ENCODE assay signal across 26 cellular contexts in the genomic region with DNA sequence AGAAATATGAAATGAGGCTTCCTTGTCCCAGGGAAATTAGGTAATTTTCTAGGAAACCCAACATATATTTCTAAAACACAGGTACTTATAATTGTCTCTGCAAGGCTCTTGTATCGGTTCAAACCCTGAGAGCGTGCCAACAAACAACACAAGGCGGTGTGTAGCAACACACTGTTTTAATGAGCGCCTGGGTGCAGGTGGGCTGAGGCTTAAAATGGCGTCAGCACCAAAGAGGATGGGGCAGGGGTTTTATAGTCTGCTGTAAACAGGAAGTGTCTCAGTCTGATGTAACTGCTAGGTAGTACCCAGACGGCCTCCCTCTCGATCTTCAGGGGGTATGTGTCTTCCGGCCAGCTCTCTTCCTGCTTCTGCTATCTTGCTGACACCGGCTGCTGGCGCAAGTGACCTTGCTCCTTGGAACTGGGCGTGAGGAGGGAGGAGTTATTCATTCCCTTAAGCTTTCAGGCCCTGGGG.
DNase-seq lines count a peak whose midpoint lies in the region; ATAC-seq and TF ChIP-seq lines count a peak whose summit lies in the region.
"Had no signal": no experiment of that assay in that cellular context is flagged by ENCODE, and none has a peak within 500 bp of the region (broad histone marks: within the 10 kb centered on the region; RNA-seq: fewer than 3 reads in every experiment).

No MANE protein-coding gene starts in this region.

- H3K4me3 ChIP-seq in HUES6 (ENCODE audit: low read depth, low read length) (no peak overlapping the region), BE2C (ENCODE audit: low read depth, low read length) (no peak overlapping the region)
- H3K4me3 ChIP-seq: ascending aorta, esophagus muscularis mucosa, gastroesophageal sphincter, neural progenitor cell, transverse colon had no signal

- ATAC-seq in WTC11 (peak; percentile 61), SK-N-SH treated with all-trans-retinoic acid at 6 μM for 48 hours (no peak)
- ATAC-seq: gastroesophageal sphincter, left lobe of liver, T-cell had no signal

- H3K36me3 ChIP-seq in HUES6 (ENCODE audit: control insufficient read depth, insufficient read depth, low read length) (no peaks in the 10 kb centered on the region), BE2C (no peaks in the 10 kb centered on the region)
- H3K36me3 ChIP-seq: ascending aorta, esophagus muscularis mucosa, gastroesophageal sphincter, neural progenitor cell, transverse colon, WERI-Rb-1 had no signal

- peaks cover 3% of the 10 kb centered on the region; the same call in 1 of the 2 replicates for H3K9me3 Mint-ChIP-seq in WTC11
- H3K9me3 Mint-ChIP-seq: CD4-positive, CD25-positive, alpha-beta regulatory T cell; stimulated activated naive CD8-positive, alpha-beta T cell treated with anti-CD3 and anti-CD28 coated beads, Interleukin-15, Interleukin-2, amounts not matched to agents 100 ng/mL and 50 ng/mL, for 24 hours had no signal

- H3K27ac ChIP-seq in HUES6 (ENCODE audit: low read depth, low read length) (peak overlapping the region; percentile 86), RWPE1 (no peak overlapping the region)
- H3K27ac ChIP-seq: ascending aorta, esophagus muscularis mucosa, gastroesophageal sphincter, neural progenitor cell, WERI-Rb-1 had no signal

- H3K36me3 Mint-ChIP-seq in WTC11, result no peaks in the 10 kb centered on the region
- H3K36me3 Mint-ChIP-seq: CD4-positive, CD25-positive, alpha-beta regulatory T cell; T-cell had no signal

- H3K4me3 Mint-ChIP-seq in WTC11, result no peak overlapping the region
- H3K4me3 Mint-ChIP-seq: CD4-positive, CD25-positive, alpha-beta regulatory T cell; neural progenitor cell; stimulated activated naive CD8-positive, alpha-beta T cell treated with anti-CD3 and anti-CD28 coated beads, Interleukin-15, Interleukin-2, amounts not matched to agents 100 ng/mL and 50 ng/mL, for 24 hours; T-cell had no signal

- POLR2A ChIA-PET in WTC11 (lab: Charles Lee) (interaction anchor here (0.5 to 1.1 kb wide), 2 partner anchors 9 to 52 kb away, joined by 3 to 4 read pairs; no protein-coding TSS in a partner anchor), RWPE1 (lab: Yijun Ruan, JAX; ENCODE audit: low non-redundant PET) (no interaction called here)

- TF ChIP-seq CTCF in WTC11 (IDR thresholded peaks at IDR 0.05), result no peak
- no peak for TF ChIP-seq CTCF in BE2C (IDR thresholded peaks at IDR 0.05; ENCODE audit: low read depth, low read length)
- TF ChIP-seq CTCF in GM20000 (IDR thresholded peaks at IDR 0.05; ENCODE audit: extremely low read depth, missing control alignments), result no peak
- TF ChIP-seq CTCF in RWPE1 (conservative IDR thresholded peaks at IDR 0.05; ENCODE audit: low read depth), result no peak

- CTCF ChIA-PET in WTC11 (lab: Charles Lee), result interaction anchor here (0.5 kb wide), 1 partner anchor 1061 kb away, joined by 3 read pairs; no protein-coding TSS in a partner anchor
- CTCF ChIA-PET in RWPE1 (lab: Yijun Ruan, JAX), result no interaction called here

- H3K4me1 ChIP-seq in HUES6 (ENCODE audit: control insufficient read depth, insufficient read depth, low read length) (peaks cover 50% of the 10 kb centered on the region), BE2C (no peaks in the 10 kb centered on the region)
- H3K4me1 ChIP-seq: ascending aorta had no signal

- H3K9ac ChIP-seq in HUES6 (ENCODE audit: low read length), result peak overlapping the region; percentile 40
- H3K9ac ChIP-seq: neural progenitor cell had no signal

- DNase-seq in CMK (ENCODE audit: low read depth) (peak; percentile 71), WTC11 (ENCODE audit: low spot score) (peak; percentile 37), iris pigment epithelial cell (ENCODE audit: low read depth) (peak; percentile 83), BE2C (no peak), GM20000 (ENCODE audit: low spot score) (no peak), RWPE1 (ENCODE audit: low spot score) (no peak)
- DNase-seq: activated CD4-positive, alpha-beta T cell treated with anti-CD3 and anti-CD28 coated beads, Interleukin-2, amount 50 U/mL, for 4 hours; activated naive CD4-positive, alpha-beta T cell treated with Interleukin-2 at 50 U/mL for 16 hours; CD4-positive, CD25-positive, alpha-beta regulatory T cell; DMS153; GF-D8; NCI-H1436; NCI-H524; Right ventricle myocardium superior; T-cell; transverse colon; WERI-Rb-1 had no signal

- H3K27me3 Mint-ChIP-seq in WTC11 (ENCODE audit: low read depth), result no peaks in the 10 kb centered on the region
- H3K27me3 Mint-ChIP-seq: CD4-positive, CD25-positive, alpha-beta regulatory T cell; stimulated activated naive CD8-positive, alpha-beta T cell treated with anti-CD3 and anti-CD28 coated beads, Interleukin-15, Interleukin-2, amounts not matched to agents 100 ng/mL and 50 ng/mL, for 24 hours; T-cell had no signal

- H3K9me3 ChIP-seq in HUES6 (ENCODE audit: control insufficient read depth, insufficient read depth, low read depth, low read length) (peaks cover 3% of the 10 kb centered on the region; the same call in 1 of the 2 replicates), BE2C (no peaks in the 10 kb centered on the region)
- H3K9me3 ChIP-seq: ascending aorta, esophagus muscularis mucosa, gastroesophageal sphincter, transverse colon had no signal

- peaks cover 65% of the 10 kb centered on the region for H3K4me1 Mint-ChIP-seq in WTC11

- H3K27me3 ChIP-seq in HUES6 (ENCODE audit: control insufficient read depth, insufficient read depth, low read length) (no peaks in the 10 kb centered on the region), BE2C (no peaks in the 10 kb centered on the region)
- H3K27me3 ChIP-seq: ascending aorta, esophagus muscularis mucosa, gastroesophageal sphincter, neural progenitor cell, transverse colon had no signal

- peak overlapping the region; percentile 49 for H3K27ac Mint-ChIP-seq in WTC11
- H3K27ac Mint-ChIP-seq: CD4-positive, CD25-positive, alpha-beta regulatory T cell; neural progenitor cell; progenitor cell of endocrine pancreas; stimulated activated naive CD8-positive, alpha-beta T cell treated with anti-CD3 and anti-CD28 coated beads, Interleukin-15, Interleukin-2, amounts not matched to agents 100 ng/mL and 50 ng/mL, for 24 hours; T-cell had no signal

TF ChIP-seq in WTC11, 78 proteins besides CTCF, POLR2A, EP300 and RAD21:
- TF ChIP-seq KAT7 (CRISPR knock-in tag; IDR thresholded peaks at IDR 0.05; ENCODE audit: borderline replicate concordance), result no peak
- no peak for TF ChIP-seq CREB1 (CRISPR knock-in tag; IDR thresholded peaks at IDR 0.05)
- TF ChIP-seq, protein P1, sequence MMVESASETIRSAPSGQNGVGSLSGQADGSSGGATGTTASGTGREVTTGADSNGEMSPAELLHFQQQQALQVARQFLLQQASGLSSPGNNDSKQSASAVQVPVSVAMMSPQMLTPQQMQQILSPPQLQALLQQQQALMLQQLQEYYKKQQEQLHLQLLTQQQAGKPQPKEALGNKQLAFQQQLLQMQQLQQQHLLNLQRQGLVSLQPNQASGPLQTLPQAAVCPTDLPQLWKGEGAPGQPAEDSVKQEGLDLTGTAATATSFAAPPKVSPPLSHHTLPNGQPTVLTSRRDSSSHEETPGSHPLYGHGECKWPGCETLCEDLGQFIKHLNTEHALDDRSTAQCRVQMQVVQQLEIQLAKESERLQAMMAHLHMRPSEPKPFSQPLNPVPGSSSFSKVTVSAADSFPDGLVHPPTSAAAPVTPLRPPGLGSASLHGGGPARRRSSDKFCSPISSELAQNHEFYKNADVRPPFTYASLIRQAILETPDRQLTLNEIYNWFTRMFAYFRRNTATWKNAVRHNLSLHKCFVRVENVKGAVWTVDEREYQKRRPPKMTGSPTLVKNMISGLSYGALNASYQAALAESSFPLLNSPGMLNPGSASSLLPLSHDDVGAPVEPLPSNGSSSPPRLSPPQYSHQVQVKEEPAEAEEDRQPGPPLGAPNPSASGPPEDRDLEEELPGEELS (CRISPR knock-in tag; IDR thresholded peaks at IDR 0.05), result peak; percentile 36; the same call in 1 of the 2 replicates
- TF ChIP-seq GABPB1 (CRISPR knock-in tag; IDR thresholded peaks at IDR 0.05), result peak; percentile 59
- no peak for TF ChIP-seq TCF7 (CRISPR knock-in tag; IDR thresholded peaks at IDR 0.05; ENCODE audit: low read depth)
- TF ChIP-seq GRHL2 (CRISPR knock-in tag; IDR thresholded peaks at IDR 0.05; ENCODE audit: insufficient replicate concordance, severe bottlenecking), result no peak

TF ChIP-seq in SK-N-SH treated with all-trans-retinoic acid at 6 μM for 48 hours, 23 proteins besides CTCF, POLR2A, EP300 and RAD21 (continues in another document):
- TF ChIP-seq ZNF70 (CRISPR knock-in tag; IDR thresholded peaks at IDR 0.05) (no peak), GLIS3 (CRISPR knock-in tag; IDR thresholded peaks at IDR 0.05) (no peak), ZFP30 (CRISPR knock-in tag; IDR thresholded peaks at IDR 0.05) (no peak), PPARA (CRISPR knock-in tag; IDR thresholded peaks at IDR 0.05; ENCODE audit: borderline replicate concordance) (no peak), BACH2 (CRISPR knock-in tag; IDR thresholded peaks at IDR 0.05; ENCODE audit: borderline replicate concordance) (no peak), ZC3H10 (CRISPR knock-in tag; IDR thresholded peaks at IDR 0.05) (no peak), TCF4 (CRISPR knock-in tag; IDR thresholded peaks at IDR 0.05; ENCODE audit: borderline replicate concordance) (no peak), ESRRG (CRISPR knock-in tag; IDR thresholded peaks at IDR 0.05) (no peak), RARB (CRISPR knock-in tag; IDR thresholded peaks at IDR 0.05) (no peak), ISL1 (CRISPR knock-in tag; IDR thresholded peaks at IDR 0.05) (no peak), ARNTL (CRISPR knock-in tag; IDR thresholded peaks at IDR 0.05; ENCODE audit: borderline replicate concordance, low read depth) (no peak)
- TF ChIP-seq, protein P2, sequence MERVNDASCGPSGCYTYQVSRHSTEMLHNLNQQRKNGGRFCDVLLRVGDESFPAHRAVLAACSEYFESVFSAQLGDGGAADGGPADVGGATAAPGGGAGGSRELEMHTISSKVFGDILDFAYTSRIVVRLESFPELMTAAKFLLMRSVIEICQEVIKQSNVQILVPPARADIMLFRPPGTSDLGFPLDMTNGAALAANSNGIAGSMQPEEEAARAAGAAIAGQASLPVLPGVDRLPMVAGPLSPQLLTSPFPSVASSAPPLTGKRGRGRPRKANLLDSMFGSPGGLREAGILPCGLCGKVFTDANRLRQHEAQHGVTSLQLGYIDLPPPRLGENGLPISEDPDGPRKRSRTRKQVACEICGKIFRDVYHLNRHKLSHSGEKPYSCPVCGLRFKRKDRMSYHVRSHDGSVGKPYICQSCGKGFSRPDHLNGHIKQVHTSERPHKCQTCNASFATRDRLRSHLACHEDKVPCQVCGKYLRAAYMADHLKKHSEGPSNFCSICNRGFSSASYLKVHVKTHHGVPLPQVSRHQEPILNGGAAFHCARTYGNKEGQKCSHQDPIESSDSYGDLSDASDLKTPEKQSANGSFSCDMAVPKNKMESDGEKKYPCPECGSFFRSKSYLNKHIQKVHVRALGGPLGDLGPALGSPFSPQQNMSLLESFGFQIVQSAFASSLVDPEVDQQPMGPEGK (CRISPR knock-in tag; IDR thresholded peaks at IDR 0.05; ENCODE audit: borderline replicate concordance), result no peak

Comparison
In these comparisons a context has a peak if more than half of its experiments do, and no peak if none do; other contexts are left out.
1. DNase-seq: peak in CMK (single experiment), WTC11 (single experiment) and iris pigment epithelial cell (single experiment); none in BE2C (single experiment), GM20000 (single experiment) and RWPE1 (single experiment).